In the genomic region with DNA sequence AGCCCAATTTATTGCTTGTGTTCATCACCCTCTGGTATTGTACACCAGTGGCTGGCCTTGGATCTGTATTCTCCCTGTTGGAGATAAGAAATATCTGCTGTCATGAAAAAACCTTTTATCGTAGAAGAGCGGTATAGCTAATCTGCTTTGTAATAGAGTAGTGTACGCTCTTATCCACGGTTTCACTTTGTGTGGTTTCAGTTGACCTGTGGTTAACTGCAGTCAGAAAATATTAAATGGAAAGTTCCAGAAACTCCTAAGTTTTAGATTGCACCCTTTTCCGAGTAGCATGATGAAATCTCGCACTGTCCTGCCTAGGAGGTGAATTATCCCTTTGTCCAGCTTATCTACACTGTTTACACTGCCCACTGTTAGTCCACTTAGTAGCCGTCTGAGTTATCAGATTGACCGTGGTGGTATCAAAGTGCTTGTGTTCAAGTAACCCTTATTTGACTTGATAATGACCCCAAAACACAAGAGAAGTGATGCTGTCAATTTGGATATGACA, we compare ENCODE assay signal across 1 cellular context.
TF ChIP-seq lines count a peak whose summit lies in the region.

No MANE protein-coding gene starts in this region.

TF ChIP-seq in K562, 482 proteins besides CTCF, POLR2A, EP300 and RAD21 (continued from another document and continues in another):
- TF ChIP-seq, protein P1, sequence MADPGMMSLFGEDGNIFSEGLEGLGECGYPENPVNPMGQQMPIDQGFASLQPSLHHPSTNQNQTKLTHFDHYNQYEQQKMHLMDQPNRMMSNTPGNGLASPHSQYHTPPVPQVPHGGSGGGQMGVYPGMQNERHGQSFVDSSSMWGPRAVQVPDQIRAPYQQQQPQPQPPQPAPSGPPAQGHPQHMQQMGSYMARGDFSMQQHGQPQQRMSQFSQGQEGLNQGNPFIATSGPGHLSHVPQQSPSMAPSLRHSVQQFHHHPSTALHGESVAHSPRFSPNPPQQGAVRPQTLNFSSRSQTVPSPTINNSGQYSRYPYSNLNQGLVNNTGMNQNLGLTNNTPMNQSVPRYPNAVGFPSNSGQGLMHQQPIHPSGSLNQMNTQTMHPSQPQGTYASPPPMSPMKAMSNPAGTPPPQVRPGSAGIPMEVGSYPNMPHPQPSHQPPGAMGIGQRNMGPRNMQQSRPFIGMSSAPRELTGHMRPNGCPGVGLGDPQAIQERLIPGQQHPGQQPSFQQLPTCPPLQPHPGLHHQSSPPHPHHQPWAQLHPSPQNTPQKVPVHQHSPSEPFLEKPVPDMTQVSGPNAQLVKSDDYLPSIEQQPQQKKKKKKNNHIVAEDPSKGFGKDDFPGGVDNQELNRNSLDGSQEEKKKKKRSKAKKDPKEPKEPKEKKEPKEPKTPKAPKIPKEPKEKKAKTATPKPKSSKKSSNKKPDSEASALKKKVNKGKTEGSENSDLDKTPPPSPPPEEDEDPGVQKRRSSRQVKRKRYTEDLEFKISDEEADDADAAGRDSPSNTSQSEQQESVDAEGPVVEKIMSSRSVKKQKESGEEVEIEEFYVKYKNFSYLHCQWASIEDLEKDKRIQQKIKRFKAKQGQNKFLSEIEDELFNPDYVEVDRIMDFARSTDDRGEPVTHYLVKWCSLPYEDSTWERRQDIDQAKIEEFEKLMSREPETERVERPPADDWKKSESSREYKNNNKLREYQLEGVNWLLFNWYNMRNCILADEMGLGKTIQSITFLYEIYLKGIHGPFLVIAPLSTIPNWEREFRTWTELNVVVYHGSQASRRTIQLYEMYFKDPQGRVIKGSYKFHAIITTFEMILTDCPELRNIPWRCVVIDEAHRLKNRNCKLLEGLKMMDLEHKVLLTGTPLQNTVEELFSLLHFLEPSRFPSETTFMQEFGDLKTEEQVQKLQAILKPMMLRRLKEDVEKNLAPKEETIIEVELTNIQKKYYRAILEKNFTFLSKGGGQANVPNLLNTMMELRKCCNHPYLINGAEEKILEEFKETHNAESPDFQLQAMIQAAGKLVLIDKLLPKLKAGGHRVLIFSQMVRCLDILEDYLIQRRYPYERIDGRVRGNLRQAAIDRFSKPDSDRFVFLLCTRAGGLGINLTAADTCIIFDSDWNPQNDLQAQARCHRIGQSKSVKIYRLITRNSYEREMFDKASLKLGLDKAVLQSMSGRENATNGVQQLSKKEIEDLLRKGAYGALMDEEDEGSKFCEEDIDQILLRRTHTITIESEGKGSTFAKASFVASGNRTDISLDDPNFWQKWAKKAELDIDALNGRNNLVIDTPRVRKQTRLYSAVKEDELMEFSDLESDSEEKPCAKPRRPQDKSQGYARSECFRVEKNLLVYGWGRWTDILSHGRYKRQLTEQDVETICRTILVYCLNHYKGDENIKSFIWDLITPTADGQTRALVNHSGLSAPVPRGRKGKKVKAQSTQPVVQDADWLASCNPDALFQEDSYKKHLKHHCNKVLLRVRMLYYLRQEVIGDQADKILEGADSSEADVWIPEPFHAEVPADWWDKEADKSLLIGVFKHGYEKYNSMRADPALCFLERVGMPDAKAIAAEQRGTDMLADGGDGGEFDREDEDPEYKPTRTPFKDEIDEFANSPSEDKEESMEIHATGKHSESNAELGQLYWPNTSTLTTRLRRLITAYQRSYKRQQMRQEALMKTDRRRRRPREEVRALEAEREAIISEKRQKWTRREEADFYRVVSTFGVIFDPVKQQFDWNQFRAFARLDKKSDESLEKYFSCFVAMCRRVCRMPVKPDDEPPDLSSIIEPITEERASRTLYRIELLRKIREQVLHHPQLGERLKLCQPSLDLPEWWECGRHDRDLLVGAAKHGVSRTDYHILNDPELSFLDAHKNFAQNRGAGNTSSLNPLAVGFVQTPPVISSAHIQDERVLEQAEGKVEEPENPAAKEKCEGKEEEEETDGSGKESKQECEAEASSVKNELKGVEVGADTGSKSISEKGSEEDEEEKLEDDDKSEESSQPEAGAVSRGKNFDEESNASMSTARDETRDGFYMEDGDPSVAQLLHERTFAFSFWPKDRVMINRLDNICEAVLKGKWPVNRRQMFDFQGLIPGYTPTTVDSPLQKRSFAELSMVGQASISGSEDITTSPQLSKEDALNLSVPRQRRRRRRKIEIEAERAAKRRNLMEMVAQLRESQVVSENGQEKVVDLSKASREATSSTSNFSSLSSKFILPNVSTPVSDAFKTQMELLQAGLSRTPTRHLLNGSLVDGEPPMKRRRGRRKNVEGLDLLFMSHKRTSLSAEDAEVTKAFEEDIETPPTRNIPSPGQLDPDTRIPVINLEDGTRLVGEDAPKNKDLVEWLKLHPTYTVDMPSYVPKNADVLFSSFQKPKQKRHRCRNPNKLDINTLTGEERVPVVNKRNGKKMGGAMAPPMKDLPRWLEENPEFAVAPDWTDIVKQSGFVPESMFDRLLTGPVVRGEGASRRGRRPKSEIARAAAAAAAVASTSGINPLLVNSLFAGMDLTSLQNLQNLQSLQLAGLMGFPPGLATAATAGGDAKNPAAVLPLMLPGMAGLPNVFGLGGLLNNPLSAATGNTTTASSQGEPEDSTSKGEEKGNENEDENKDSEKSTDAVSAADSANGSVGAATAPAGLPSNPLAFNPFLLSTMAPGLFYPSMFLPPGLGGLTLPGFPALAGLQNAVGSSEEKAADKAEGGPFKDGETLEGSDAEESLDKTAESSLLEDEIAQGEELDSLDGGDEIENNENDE (IDR thresholded peaks at IDR 0.05; ENCODE audit: low read depth, low read length), result no peak
- TF ChIP-seq HOXB6 (CRISPR knock-in tag; IDR thresholded peaks at IDR 0.05; ENCODE audit: borderline replicate concordance) (no peak), ZNF79 (CRISPR knock-in tag; IDR thresholded peaks at IDR 0.05; ENCODE audit: low read depth) (no peak), ZNF175 (CRISPR knock-in tag; IDR thresholded peaks at IDR 0.05; ENCODE audit: low read depth) (no peak), ZNF121 (CRISPR knock-in tag; conservative IDR thresholded peaks at IDR 0.05) (no peak), XRCC4 (IDR thresholded peaks at IDR 0.05; ENCODE audit: extremely low read depth, insufficient read depth, insufficient read length) (no peak), RBM39 (optimal IDR thresholded peaks at IDR 0.05; ENCODE audit: low read depth, low read length) (no peak), OTX1 (CRISPR knock-in tag; IDR thresholded peaks at IDR 0.05) (no peak), HMG20B (CRISPR knock-in tag; IDR thresholded peaks at IDR 0.05) (no peak), ZC3H8 (IDR thresholded peaks at IDR 0.05) (no peak), ZNF766 (CRISPR knock-in tag; conservative IDR thresholded peaks at IDR 0.05) (peak; percentile 88), SETDB1 (IDR thresholded peaks at IDR 0.05; ENCODE audit: low read length) (no peak), TEAD4 (IDR thresholded peaks at IDR 0.05; ENCODE audit: low read length) (peak; percentile 91), TEAD4 (CRISPR knock-in tag; IDR thresholded peaks at IDR 0.05; ENCODE audit: borderline replicate concordance) (no peak), ZFP36 (IDR thresholded peaks at IDR 0.05; ENCODE audit: low read depth, low read length, partially characterized antibody) (no peak), BDP1 (IDR thresholded peaks at IDR 0.05; ENCODE audit: insufficient read depth, insufficient read length) (no peak), CREM (IDR thresholded peaks at IDR 0.05; ENCODE audit: low read depth) (no peak; the same call in 1 of the 2 replicates), FUS (optimal IDR thresholded peaks at IDR 0.05; ENCODE audit: low read depth, low read length) (no peak), FOXJ2 (tag; IDR thresholded peaks at IDR 0.05) (peak; percentile 62; the same call in 1 of the 2 replicates), HSF4 (CRISPR knock-in tag; IDR thresholded peaks at IDR 0.05; ENCODE audit: borderline replicate concordance) (no peak), NCOA4 (IDR thresholded peaks at IDR 0.05; ENCODE audit: partially characterized antibody) (no peak), ARID2 (IDR thresholded peaks at IDR 0.05) (no peak), NCOA2 (IDR thresholded peaks at IDR 0.05; ENCODE audit: partially characterized antibody in 2 of 2) (no peak), FOXP1 (CRISPR knock-in tag; IDR thresholded peaks at IDR 0.05) (no peak), ZNF174 (CRISPR knock-in tag; IDR thresholded peaks at IDR 0.05) (no peak), HDGF (IDR thresholded peaks at IDR 0.05) (no peak), ZNF354B (CRISPR knock-in tag; IDR thresholded peaks at IDR 0.05) (no peak), CBX1 (IDR thresholded peaks at IDR 0.05; ENCODE audit: low read depth) (no peak), POU5F1 (IDR thresholded peaks at IDR 0.05; ENCODE audit: borderline replicate concordance, low read depth, low read length, partially characterized antibody) (no peak), ZNF143 (CRISPR knock-in tag; IDR thresholded peaks at IDR 0.05) (no peak)
- TF ChIP-seq, protein P2, sequence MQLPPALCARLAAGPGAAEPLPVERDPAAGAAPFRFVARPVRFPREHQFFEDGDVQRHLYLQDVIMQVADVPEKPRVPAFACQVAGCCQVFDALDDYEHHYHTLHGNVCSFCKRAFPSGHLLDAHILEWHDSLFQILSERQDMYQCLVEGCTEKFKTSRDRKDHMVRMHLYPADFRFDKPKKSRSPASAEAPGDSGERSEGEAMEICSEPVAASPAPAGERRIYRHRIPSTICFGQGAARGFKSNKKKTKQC (CRISPR knock-in tag; IDR thresholded peaks at IDR 0.05), result no peak
- TF ChIP-seq, protein P3, sequence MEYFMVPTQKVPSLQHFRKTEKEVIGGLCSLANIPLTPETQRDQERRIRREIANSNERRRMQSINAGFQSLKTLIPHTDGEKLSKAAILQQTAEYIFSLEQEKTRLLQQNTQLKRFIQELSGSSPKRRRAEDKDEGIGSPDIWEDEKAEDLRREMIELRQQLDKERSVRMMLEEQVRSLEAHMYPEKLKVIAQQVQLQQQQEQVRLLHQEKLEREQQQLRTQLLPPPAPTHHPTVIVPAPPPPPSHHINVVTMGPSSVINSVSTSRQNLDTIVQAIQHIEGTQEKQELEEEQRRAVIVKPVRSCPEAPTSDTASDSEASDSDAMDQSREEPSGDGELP (CRISPR knock-in tag; IDR thresholded peaks at IDR 0.05; ENCODE audit: borderline replicate concordance), result no peak
- TF ChIP-seq, protein P4, sequence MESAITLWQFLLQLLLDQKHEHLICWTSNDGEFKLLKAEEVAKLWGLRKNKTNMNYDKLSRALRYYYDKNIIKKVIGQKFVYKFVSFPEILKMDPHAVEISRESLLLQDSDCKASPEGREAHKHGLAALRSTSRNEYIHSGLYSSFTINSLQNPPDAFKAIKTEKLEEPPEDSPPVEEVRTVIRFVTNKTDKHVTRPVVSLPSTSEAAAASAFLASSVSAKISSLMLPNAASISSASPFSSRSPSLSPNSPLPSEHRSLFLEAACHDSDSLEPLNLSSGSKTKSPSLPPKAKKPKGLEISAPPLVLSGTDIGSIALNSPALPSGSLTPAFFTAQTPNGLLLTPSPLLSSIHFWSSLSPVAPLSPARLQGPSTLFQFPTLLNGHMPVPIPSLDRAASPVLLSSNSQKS (CRISPR knock-in tag; IDR thresholded peaks at IDR 0.05), result no peak
- TF ChIP-seq, protein P5, sequence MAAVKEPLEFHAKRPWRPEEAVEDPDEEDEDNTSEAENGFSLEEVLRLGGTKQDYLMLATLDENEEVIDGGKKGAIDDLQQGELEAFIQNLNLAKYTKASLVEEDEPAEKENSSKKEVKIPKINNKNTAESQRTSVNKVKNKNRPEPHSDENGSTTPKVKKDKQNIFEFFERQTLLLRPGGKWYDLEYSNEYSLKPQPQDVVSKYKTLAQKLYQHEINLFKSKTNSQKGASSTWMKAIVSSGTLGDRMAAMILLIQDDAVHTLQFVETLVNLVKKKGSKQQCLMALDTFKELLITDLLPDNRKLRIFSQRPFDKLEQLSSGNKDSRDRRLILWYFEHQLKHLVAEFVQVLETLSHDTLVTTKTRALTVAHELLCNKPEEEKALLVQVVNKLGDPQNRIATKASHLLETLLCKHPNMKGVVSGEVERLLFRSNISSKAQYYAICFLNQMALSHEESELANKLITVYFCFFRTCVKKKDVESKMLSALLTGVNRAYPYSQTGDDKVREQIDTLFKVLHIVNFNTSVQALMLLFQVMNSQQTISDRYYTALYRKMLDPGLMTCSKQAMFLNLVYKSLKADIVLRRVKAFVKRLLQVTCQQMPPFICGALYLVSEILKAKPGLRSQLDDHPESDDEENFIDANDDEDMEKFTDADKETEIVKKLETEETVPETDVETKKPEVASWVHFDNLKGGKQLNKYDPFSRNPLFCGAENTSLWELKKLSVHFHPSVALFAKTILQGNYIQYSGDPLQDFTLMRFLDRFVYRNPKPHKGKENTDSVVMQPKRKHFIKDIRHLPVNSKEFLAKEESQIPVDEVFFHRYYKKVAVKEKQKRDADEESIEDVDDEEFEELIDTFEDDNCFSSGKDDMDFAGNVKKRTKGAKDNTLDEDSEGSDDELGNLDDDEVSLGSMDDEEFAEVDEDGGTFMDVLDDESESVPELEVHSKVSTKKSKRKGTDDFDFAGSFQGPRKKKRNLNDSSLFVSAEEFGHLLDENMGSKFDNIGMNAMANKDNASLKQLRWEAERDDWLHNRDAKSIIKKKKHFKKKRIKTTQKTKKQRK (IDR thresholded peaks at IDR 0.05; ENCODE audit: borderline replicate concordance, low read depth, low read length), result no peak
- TF ChIP-seq, protein P6, sequence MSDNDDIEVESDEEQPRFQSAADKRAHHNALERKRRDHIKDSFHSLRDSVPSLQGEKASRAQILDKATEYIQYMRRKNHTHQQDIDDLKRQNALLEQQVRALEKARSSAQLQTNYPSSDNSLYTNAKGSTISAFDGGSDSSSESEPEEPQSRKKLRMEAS (CRISPR knock-in tag; IDR thresholded peaks at IDR 0.05), result no peak
- TF ChIP-seq, protein P7, sequence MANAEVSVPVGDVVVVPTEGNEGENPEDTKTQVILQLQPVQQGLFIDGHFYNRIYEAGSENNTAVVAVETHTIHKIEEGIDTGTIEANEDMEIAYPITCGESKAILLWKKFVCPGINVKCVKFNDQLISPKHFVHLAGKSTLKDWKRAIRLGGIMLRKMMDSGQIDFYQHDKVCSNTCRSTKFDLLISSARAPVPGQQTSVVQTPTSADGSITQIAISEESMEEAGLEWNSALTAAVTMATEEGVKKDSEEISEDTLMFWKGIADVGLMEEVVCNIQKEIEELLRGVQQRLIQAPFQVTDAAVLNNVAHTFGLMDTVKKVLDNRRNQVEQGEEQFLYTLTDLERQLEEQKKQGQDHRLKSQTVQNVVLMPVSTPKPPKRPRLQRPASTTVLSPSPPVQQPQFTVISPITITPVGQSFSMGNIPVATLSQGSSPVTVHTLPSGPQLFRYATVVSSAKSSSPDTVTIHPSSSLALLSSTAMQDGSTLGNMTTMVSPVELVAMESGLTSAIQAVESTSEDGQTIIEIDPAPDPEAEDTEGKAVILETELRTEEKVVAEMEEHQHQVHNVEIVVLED (CRISPR knock-in tag; IDR thresholded peaks at IDR 0.05), result no peak
- TF ChIP-seq, protein P8, sequence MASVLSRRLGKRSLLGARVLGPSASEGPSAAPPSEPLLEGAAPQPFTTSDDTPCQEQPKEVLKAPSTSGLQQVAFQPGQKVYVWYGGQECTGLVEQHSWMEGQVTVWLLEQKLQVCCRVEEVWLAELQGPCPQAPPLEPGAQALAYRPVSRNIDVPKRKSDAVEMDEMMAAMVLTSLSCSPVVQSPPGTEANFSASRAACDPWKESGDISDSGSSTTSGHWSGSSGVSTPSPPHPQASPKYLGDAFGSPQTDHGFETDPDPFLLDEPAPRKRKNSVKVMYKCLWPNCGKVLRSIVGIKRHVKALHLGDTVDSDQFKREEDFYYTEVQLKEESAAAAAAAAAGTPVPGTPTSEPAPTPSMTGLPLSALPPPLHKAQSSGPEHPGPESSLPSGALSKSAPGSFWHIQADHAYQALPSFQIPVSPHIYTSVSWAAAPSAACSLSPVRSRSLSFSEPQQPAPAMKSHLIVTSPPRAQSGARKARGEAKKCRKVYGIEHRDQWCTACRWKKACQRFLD (CRISPR knock-in tag; IDR thresholded peaks at IDR 0.05), result no peak
